Comparison of ENCODE assay signal across 8 cellular contexts in genomic region chr19:4399871-4400768, GRCh38. TPM values are rescaled to one million over a fixed set of nuclear protein-coding genes. Genes with fewer than 3 reads are reported as not detected.
DNase-seq lines count a peak whose midpoint lies in the region; ATAC-seq and TF ChIP-seq lines count a peak whose summit lies in the region.

SH3GL1 (minus strand) TSS chr19:4400547; CDS start chr19:4400368, 179 bp downstream.

- in situ Hi-C loops in IMR-90 (cut with MboI; ENCODE audit: low sequenced_read_pairs), result no loop called here

- H3K4me2 ChIP-seq in IMR-90 (ENCODE audit: low read depth, low read length) (peak within 1 kb of the TSS; percentile 95), OCI-LY3 (ENCODE audit: low read length) (peak within 1 kb of the TSS; percentile 92)

- peak within 1 kb of the TSS; percentile 81 for H3K56ac ChIP-seq in IMR-90 (ENCODE audit: extremely low read depth, insufficient read depth, low read length)

- H3K4ac ChIP-seq in IMR-90 (ENCODE audit: low read depth, low read length), result peak within 1 kb of the TSS; percentile 92

- H3K18ac ChIP-seq in IMR-90 (ENCODE audit: low read depth, low read length), result peak within 1 kb of the TSS; percentile 0; the same call in 1 of the 2 replicates

- H2BK5ac ChIP-seq in IMR-90 (ENCODE audit: low read depth, low read length, poor library complexity, severe bottlenecking), result peak within 1 kb of the TSS; percentile 74

- H4K20me1 ChIP-seq in IMR-90 (ENCODE audit: insufficient read depth, low read length), result peaks cover 53% of the 10 kb centered on the region
- H4K20me1 ChIP-seq in OCI-LY3 (ENCODE audit: insufficient read depth, low read length), result peaks cover 54% of the 10 kb centered on the region

- WGBS in IMR-90 (ENCODE audit: extremely low coverage in 2 of 2, insufficient read length in 1 of 2), 2 experiments, result 0% methylated on average over 43 of the region's 96 CpGs; no CpG with 5 or more reads in 1 of the 2 experiments

- peak; percentile 50 for TF ChIP-seq RAD21 in IMR-90 (IDR thresholded peaks at IDR 0.05; ENCODE audit: low read length)

- peaks cover 76% of the 10 kb centered on the region for H3K79me2 ChIP-seq in OCI-LY3 (ENCODE audit: low read length)

- H3K79me1 ChIP-seq in IMR-90 (ENCODE audit: low read depth in 1 of 2, low read length in 2 of 2), result peaks cover 10 to 60% of the 10 kb centered on the region in 2 experiments; a peak in 3 of 4 replicates

- peak within 1 kb of the TSS; percentile 98 for H2AK5ac ChIP-seq in IMR-90 (ENCODE audit: low read depth, low read length)

- intact Hi-C loops in IMR-90 (cut with micrococcal nuclease), result loop anchor here (1.0 kb wide), 1 partner anchor 133 kb away; no protein-coding TSS in a partner anchor

- H3K9ac ChIP-seq in IMR-90 (ENCODE audit: low read depth, low read length) (peak within 1 kb of the TSS; percentile 91), OCI-LY3 (ENCODE audit: low read length) (peak within 1 kb of the TSS; percentile 95), mucosa of rectum (ENCODE audit: low read depth in 1 of 2, low read length in 2 of 2) (peak within 1 kb of the TSS; percentile 77 to 87)

- H3K36me3 ChIP-seq in IMR-90 (ENCODE audit: control insufficient read depth, insufficient read depth, low read length), result peaks cover 6% of the 10 kb centered on the region; the same call in 1 of the 2 replicates
- H3K36me3 ChIP-seq in OCI-LY3 (replicated peaks; ENCODE audit: low read depth, low read length), result peaks cover 35% of the 10 kb centered on the region
- H3K36me3 ChIP-seq in mucosa of rectum (ENCODE audit: control insufficient read depth in 2 of 2, insufficient read depth in 2 of 2, low read length in 2 of 2), result peaks cover 0 to 3% of the 10 kb centered on the region in 2 donors

- peaks cover 17% of the 10 kb centered on the region for H3K9me1 ChIP-seq in IMR-90 (ENCODE audit: insufficient read depth, low read length)

- dilution Hi-C loops in IMR-90 (cut with HindIII; ENCODE audit: low sequenced_read_pairs, unreplicated experiment), result no loop called here

- H3K27ac ChIP-seq in IMR-90 (ENCODE audit: insufficient read depth, low read length) (peak within 1 kb of the TSS; percentile 90), OCI-LY3 (ENCODE audit: low read length) (peak within 1 kb of the TSS; percentile 67), mucosa of rectum (ENCODE audit: low read depth in 2 of 2, low read length in 2 of 2) (peak within 1 kb of the TSS; percentile 82 to 90)

- H2AFZ ChIP-seq in IMR-90 (replicated peaks; ENCODE audit: low read length, poor library complexity) (peak within 1 kb of the TSS; percentile 86), OCI-LY3 (ENCODE audit: low read depth, low read length) (no peak within 1 kb of the TSS; the same call in 1 of the 2 replicates)

- peak within 1 kb of the TSS; percentile 100 for H3K23ac ChIP-seq in IMR-90 (ENCODE audit: low read depth, low read length)

- peak within 1 kb of the TSS; percentile 99 for H3K14ac ChIP-seq in IMR-90 (replicated peaks; ENCODE audit: low read depth, low read length)

- peak within 1 kb of the TSS; percentile 38; the same call in 1 of the 2 replicates for H4K5ac ChIP-seq in IMR-90 (ENCODE audit: low read depth, low read length)

- H3K27me3 ChIP-seq in IMR-90 (ENCODE audit: control insufficient read depth, insufficient read depth, low read length) (no peaks in the 10 kb centered on the region), OCI-LY3 (ENCODE audit: low read depth, low read length) (no peaks in the 10 kb centered on the region), mucosa of rectum (ENCODE audit: control insufficient read depth in 2 of 2, insufficient read depth in 2 of 2, low read length in 2 of 2) (no peaks in the 10 kb centered on the region)

- peak within 1 kb of the TSS; percentile 94 for H3K4me3 ChIP-seq in IMR-90 (ENCODE audit: insufficient read depth, low read depth, low read length)
- H3K4me3 ChIP-seq in OCI-LY3 (ENCODE audit: low read length), result peak within 1 kb of the TSS; percentile 93
- H3K4me3 ChIP-seq in epithelial cell of proximal tubule (ENCODE audit: low read depth, low read length), result peak within 1 kb of the TSS; percentile 85
- peak within 1 kb of the TSS; percentile 82 to 92 for H3K4me3 ChIP-seq in mucosa of rectum (ENCODE audit: low read length in 2 of 2)

- TF ChIP-seq POLR2A in IMR-90 (IDR thresholded peaks at IDR 0.05; ENCODE audit: low read depth, low read length), result peak; percentile 79

- peak; percentile 99 for TF ChIP-seq CTCF in IMR-90 (conservative IDR thresholded peaks at IDR 0.05; ENCODE audit: low read depth, low read length)
- TF ChIP-seq CTCF in OCI-LY3 (IDR thresholded peaks at IDR 0.05; ENCODE audit: low read depth, low read length), result peak; percentile 90
- TF ChIP-seq CTCF in epithelial cell of proximal tubule (conservative IDR thresholded peaks at IDR 0.05; ENCODE audit: low read depth, low read length), result peak; percentile 90

- DNase-seq in DMS114 treated with DMSO at 0.1 percent for 48 hours (lab: John Stamatoyannopoulos, UW; ENCODE audit: unreplicated experiment) (peak; percentile 71), IMR-90 (peak; percentile 88), activated T-cell treated with anti-CD3 and anti-CD28 coated beads for 24 hours (ENCODE audit: low read depth) (peak; percentile 90), epithelial cell of proximal tubule (ENCODE audit: low read depth) (no peak)
- DNase-seq in stimulated activated CD8-positive, alpha-beta memory T cell treated with anti-CD3 and anti-CD28 coated beads, Interleukin-4, amount 100 ng/mL, for 48 hours, result peak; percentile 95

- peak within 1 kb of the TSS; percentile 52; the same call in 1 of the 2 replicates for H2BK20ac ChIP-seq in IMR-90 (ENCODE audit: low read depth, low read length)

- no peaks in the 10 kb centered on the region for H3K9me3 ChIP-seq in IMR-90 (ENCODE audit: control insufficient read depth, insufficient read depth, low read length)
- no peaks in the 10 kb centered on the region for H3K9me3 ChIP-seq in OCI-LY3 (ENCODE audit: insufficient read depth, low read length)
- no peaks in the 10 kb centered on the region for H3K9me3 ChIP-seq in mucosa of rectum (ENCODE audit: control insufficient read depth in 2 of 2, low read length in 2 of 2)

- CTCF ChIA-PET in IMR-90 (lab: Yijun Ruan, JAX), result interaction anchor here (0.6 to 0.8 kb wide), 3 partner anchors 9 to 188 kb away, joined by 7 to 10 read pairs (median 7); no protein-coding TSS in a partner anchor

- peak within 1 kb of the TSS; percentile 22 for H4K91ac ChIP-seq in IMR-90 (ENCODE audit: insufficient read depth, low read depth, low read length)

- H4K8ac ChIP-seq in IMR-90 (ENCODE audit: low read depth in 2 of 2, low read length in 2 of 2), result peak within 1 kb of the TSS in 1 of 2 experiments; percentile 70; a peak in 1 of 4 replicates

- peaks cover 10% of the 10 kb centered on the region for H3K4me1 ChIP-seq in IMR-90 (ENCODE audit: control insufficient read depth, insufficient read depth, low read length)
- peaks cover 32% of the 10 kb centered on the region for H3K4me1 ChIP-seq in OCI-LY3 (ENCODE audit: low read length)
- H3K4me1 ChIP-seq in mucosa of rectum (ENCODE audit: control insufficient read depth in 2 of 2, insufficient read depth in 2 of 2, low read length in 2 of 2), result peaks cover 17 to 20% of the 10 kb centered on the region in 2 donors

- POLR2A ChIA-PET in IMR-90 (lab: Charles Lee; ENCODE audit: unreplicated experiment), result no interaction called here

- peak within 1 kb of the TSS; percentile 100 for H2AK9ac ChIP-seq in IMR-90 (replicated peaks; ENCODE audit: low read depth, low read length, poor library complexity)

- peak within 1 kb of the TSS; percentile 64; the same call in 1 of the 2 replicates for H2BK120ac ChIP-seq in IMR-90 (ENCODE audit: low read depth, low read length)

- ATAC-seq in GM21528 (IDR thresholded peaks at IDR 0.05; ENCODE audit: low FRiP score, unreplicated experiment), result peak; percentile 49
- peak; percentile 78 for ATAC-seq in IMR-90 (ENCODE audit: low read depth)

- H2BK15ac ChIP-seq in IMR-90 (ENCODE audit: low read depth, low read length), result peak within 1 kb of the TSS; percentile 23; the same call in 1 of the 3 replicates

- no TSS peak for BruUV-seq in IMR-90 (replicated peaks; lab: Mats Ljungman, UMichigan)

TF ChIP-seq in IMR-90, 13 proteins besides CTCF, POLR2A, EP300 and RAD21:
- 0 out of 2 replicates have a peak, but pooled peaks have one; percentile 34 for TF ChIP-seq CHD1 (IDR thresholded peaks at IDR 0.05; ENCODE audit: low read depth, low read length)
- TF ChIP-seq BHLHE40 (IDR thresholded peaks at IDR 0.05; ENCODE audit: low read depth, low read length), result peak; percentile 78; the same call in 1 of the 2 replicates
- 0 out of 2 replicates have a peak, but pooled peaks have one; percentile 38 for TF ChIP-seq MXI1 (IDR thresholded peaks at IDR 0.05; ENCODE audit: borderline replicate concordance, low read depth, low read length)
- no peak for TF ChIP-seq RFX5 (IDR thresholded peaks at IDR 0.05; ENCODE audit: low read depth, low read length)
- TF ChIP-seq USF2 (IDR thresholded peaks at IDR 0.05; ENCODE audit: low read depth, low read length), result peak; percentile 77
- no peak for TF ChIP-seq ELK1 (IDR thresholded peaks at IDR 0.05; ENCODE audit: borderline replicate concordance, low read depth, low read length)
- TF ChIP-seq MAZ (IDR thresholded peaks at IDR 0.05; ENCODE audit: borderline replicate concordance, low read depth, low read length), result peak; percentile 82; the same call in 1 of the 2 replicates
- no peak for TF ChIP-seq RCOR1 (IDR thresholded peaks at IDR 0.05; ENCODE audit: insufficient replicate concordance, low read length)
- peak; percentile 56 for TF ChIP-seq SMC3 (IDR thresholded peaks at IDR 0.05; ENCODE audit: low read depth, low read length)

RNA-seq across cellular contexts. Expression of gene SH3GL1, which starts in this region (rescaled TPM):
- 28.1 and 32.2 TPM in 2 replicates for total RNA-seq in IMR-90 (2012; rRNA removed)
- 138 and 161 TPM in 2 replicates for polyA plus RNA-seq in IMR-90 (2012; rRNA removed)
- polyA plus RNA-seq in IMR-90 (2012; cell fraction: cytosol; rRNA removed), result 103 and 170 TPM in 2 replicates
- 93.0 and 160 TPM in 2 replicates for polyA plus RNA-seq in IMR-90 (2012; cell fraction: nucleus; rRNA removed; ENCODE audit: low replicate concordance)
- total RNA-seq in epithelial cell of proximal tubule, result 66.5 and 109 TPM in 2 replicates
